Comparison of ENCODE assay signal across 1 cellular context in the genomic region with DNA sequence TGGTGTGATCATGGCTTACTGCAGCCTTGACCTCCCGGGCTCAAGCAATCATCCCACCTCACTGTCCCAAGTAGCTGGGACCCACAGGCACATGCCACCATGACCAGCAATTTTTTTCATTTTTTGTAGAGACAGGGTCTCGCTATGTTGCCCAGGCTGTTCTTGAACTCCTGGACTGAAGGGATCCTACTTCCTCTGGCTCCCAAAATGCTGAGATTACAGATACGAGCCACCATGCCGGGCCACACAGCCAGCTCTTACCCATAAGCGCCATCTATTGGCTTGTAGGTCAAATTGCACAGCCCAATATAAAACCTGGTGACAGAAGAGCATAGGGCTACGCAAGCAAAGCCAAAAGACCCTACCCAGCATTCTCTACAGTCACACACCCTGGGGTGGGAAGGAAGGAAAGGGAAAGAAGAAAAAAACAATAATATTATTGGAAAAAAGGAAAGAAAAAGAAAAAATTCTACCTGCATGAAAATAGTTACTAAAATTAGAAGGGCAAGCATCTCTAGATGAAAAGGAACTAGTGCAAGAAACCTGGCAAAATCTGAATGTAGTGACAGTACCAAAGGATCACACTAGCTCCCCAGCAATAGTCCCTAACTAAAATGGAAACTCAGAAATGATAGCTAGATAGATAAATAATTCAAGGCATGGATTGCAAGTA.
TF ChIP-seq lines count a peak whose summit lies in the region.

No MANE protein-coding gene starts in this region.

TF ChIP-seq in K562, 482 proteins besides CTCF, POLR2A, EP300 and RAD21 (continued from another document):
- TF ChIP-seq YY1 (IDR thresholded peaks at IDR 0.05; ENCODE audit: borderline replicate concordance in 1 of 3, control insufficient read depth in 1 of 3, extremely low read depth in 1 of 3, insufficient read depth in 3 of 3, insufficient read length in 1 of 3, insufficient replicate concordance in 2 of 3, low read depth in 1 of 3, low read length in 2 of 3) (peak in 1 of 3 experiments; percentile 43), ZNF512 (tag; IDR thresholded peaks at IDR 0.05) (peak; percentile 57), MAFG (tag; conservative IDR thresholded peaks at IDR 0.05) (0 out of 2 replicates have a peak, but pooled peaks have one; percentile 18), C11orf30 (IDR thresholded peaks at IDR 0.05; ENCODE audit: low read depth) (0 out of 2 replicates have a peak, but pooled peaks have one; percentile 27), DEAF1 (CRISPR knock-in tag; IDR thresholded peaks at IDR 0.05) (0 out of 2 replicates have a peak, but pooled peaks have one; percentile 16), MYBL2 (IDR thresholded peaks at IDR 0.05; ENCODE audit: low read depth) (no peak), MYBL2 (CRISPR knock-in tag; IDR thresholded peaks at IDR 0.05; ENCODE audit: borderline replicate concordance) (no peak)
- TF ChIP-seq, protein P1, sequence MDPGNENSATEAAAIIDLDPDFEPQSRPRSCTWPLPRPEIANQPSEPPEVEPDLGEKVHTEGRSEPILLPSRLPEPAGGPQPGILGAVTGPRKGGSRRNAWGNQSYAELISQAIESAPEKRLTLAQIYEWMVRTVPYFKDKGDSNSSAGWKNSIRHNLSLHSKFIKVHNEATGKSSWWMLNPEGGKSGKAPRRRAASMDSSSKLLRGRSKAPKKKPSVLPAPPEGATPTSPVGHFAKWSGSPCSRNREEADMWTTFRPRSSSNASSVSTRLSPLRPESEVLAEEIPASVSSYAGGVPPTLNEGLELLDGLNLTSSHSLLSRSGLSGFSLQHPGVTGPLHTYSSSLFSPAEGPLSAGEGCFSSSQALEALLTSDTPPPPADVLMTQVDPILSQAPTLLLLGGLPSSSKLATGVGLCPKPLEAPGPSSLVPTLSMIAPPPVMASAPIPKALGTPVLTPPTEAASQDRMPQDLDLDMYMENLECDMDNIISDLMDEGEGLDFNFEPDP (CRISPR knock-in tag; IDR thresholded peaks at IDR 0.05) = no peak
